7 cellular contexts compared by ENCODE assay signal in the genomic region with DNA sequence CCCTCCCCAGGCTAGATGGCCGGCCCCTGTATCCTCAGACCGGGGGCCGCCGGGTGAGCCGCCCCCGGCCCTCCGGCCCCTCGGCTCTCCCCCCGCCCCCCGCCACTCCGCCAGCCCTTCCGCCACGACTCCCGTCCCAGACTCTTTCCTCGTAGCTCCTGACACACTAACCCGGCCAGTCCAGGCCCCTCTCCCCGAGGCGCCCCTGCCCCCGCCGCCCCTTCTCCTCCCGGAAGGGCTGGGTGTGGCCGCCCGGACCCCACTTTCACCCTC. TPM values are rescaled to one million over a fixed set of nuclear protein-coding genes. Genes with fewer than 3 reads are reported as not detected.
DNase-seq lines count a peak whose midpoint lies in the region.

No MANE protein-coding gene starts in this region.

- peak overlapping the region; percentile 84 to 98 for H3K4me3 ChIP-seq in stomach smooth muscle (ENCODE audit: low read length in 2 of 2)

- H3K27ac ChIP-seq in stomach smooth muscle (ENCODE audit: low read length): peak overlapping the region; percentile 98

- peaks cover 25% of the 10 kb centered on the region for H3K27me3 Mint-ChIP-seq in activated naive CD8-positive, alpha-beta T cell treated with anti-CD3 and anti-CD28 coated beads for 36 hours
- peaks cover 7 to 32% (median 17%) of the 10 kb centered on the region in 3 donors for H3K27me3 Mint-ChIP-seq in immature natural killer cell (ENCODE audit: low read depth in 3 of 3)

- H3K9me3 Mint-ChIP-seq in activated naive CD8-positive, alpha-beta T cell treated with anti-CD3 and anti-CD28 coated beads for 36 hours: no peaks in the 10 kb centered on the region
- H3K9me3 Mint-ChIP-seq in immature natural killer cell: no peaks in the 10 kb centered on the region

- H3K4me1 ChIP-seq in stomach smooth muscle (ENCODE audit: control insufficient read depth, insufficient read depth, low read length): peaks cover 57% of the 10 kb centered on the region

- H3K4me3 Mint-ChIP-seq in activated naive CD8-positive, alpha-beta T cell treated with anti-CD3 and anti-CD28 coated beads for 36 hours: peak overlapping the region; percentile 92
- H3K4me3 Mint-ChIP-seq in immature natural killer cell: peak overlapping the region; percentile 93 to 98 (median 96)

- peaks cover 27% of the 10 kb centered on the region for H3K4me1 Mint-ChIP-seq in activated naive CD8-positive, alpha-beta T cell treated with anti-CD3 and anti-CD28 coated beads for 36 hours
- H3K4me1 Mint-ChIP-seq in immature natural killer cell: peaks cover 36 to 47% of the 10 kb centered on the region in 2 donors

- H3K27ac Mint-ChIP-seq in activated naive CD8-positive, alpha-beta T cell treated with anti-CD3 and anti-CD28 coated beads for 36 hours: peak overlapping the region; percentile 67
- H3K27ac Mint-ChIP-seq in immature natural killer cell: peak overlapping the region in 5 of 6 donors; percentile 48 to 99 (median 87)

- no peaks in the 10 kb centered on the region for H3K36me3 Mint-ChIP-seq in activated naive CD8-positive, alpha-beta T cell treated with anti-CD3 and anti-CD28 coated beads for 36 hours
- H3K36me3 Mint-ChIP-seq in immature natural killer cell: peaks cover 12 to 21% (median 16%) of the 10 kb centered on the region in 3 donors

- H3K36me3 ChIP-seq in stomach smooth muscle (ENCODE audit: control insufficient read depth in 2 of 2, insufficient read depth in 2 of 2, low read length in 2 of 2): peaks cover 20 to 24% of the 10 kb centered on the region in 2 donors

- no peaks in the 10 kb centered on the region for H3K27me3 ChIP-seq in stomach smooth muscle (ENCODE audit: control insufficient read depth in 1 of 2, insufficient read depth in 2 of 2, low read length in 2 of 2)

- no peaks in the 10 kb centered on the region for H3K9me3 ChIP-seq in stomach smooth muscle (ENCODE audit: control insufficient read depth in 2 of 2, low read length in 2 of 2)

- peak; percentile 68 for DNase-seq in HK-2 (ENCODE audit: unreplicated experiment)
- no peak for DNase-seq in activated naive CD8-positive, alpha-beta T cell treated with anti-CD3 and anti-CD28 coated beads for 36 hours
- no peak for DNase-seq in immature natural killer cell
- no peak for DNase-seq in DMS53 (lab: John Stamatoyannopoulos, UW)
- DNase-seq in AML-193 (lab: John Stamatoyannopoulos, UW): no peak
- no peak for DNase-seq in dedifferentiated amniotic fluid mesenchymal stem cell (ENCODE audit: extremely low spot score)

- peak overlapping the region; percentile 86 to 95 for H3K9ac ChIP-seq in stomach smooth muscle (ENCODE audit: low read length in 2 of 2)

RNA-seq across cellular contexts. Expression of a gene that starts 5.6 kb away (rescaled TPM):
- total RNA-seq in activated naive CD8-positive, alpha-beta T cell treated with anti-CD3 and anti-CD28 coated beads for 36 hours: under 1 TPM; 0.04 to 0.06 TPM
- under 1 TPM in 1 of 3 donors, not detected in 2; 0.04 TPM for polyA plus RNA-seq in immature natural killer cell

RNA-seq across cellular contexts. Expression of a gene that starts 8.8 kb away (rescaled TPM):
- 10 to 100 TPM; 15.2 to 15.5 TPM for total RNA-seq in activated naive CD8-positive, alpha-beta T cell treated with anti-CD3 and anti-CD28 coated beads for 36 hours
- 10 to 100 TPM in 1 of 3 donors, 1 to 10 TPM in 2; 5.8 to 27.2 (median 6.4) TPM for polyA plus RNA-seq in immature natural killer cell

RNA-seq across cellular contexts. Expression of a gene that starts 26.9 kb away (rescaled TPM):
- under 1 TPM; 0.08 to 0.12 TPM for total RNA-seq in activated naive CD8-positive, alpha-beta T cell treated with anti-CD3 and anti-CD28 coated beads for 36 hours
- under 1 TPM in 1 of 3 donors, not detected in 2; 0.76 TPM for polyA plus RNA-seq in immature natural killer cell

RNA-seq across cellular contexts. Expression of a gene that starts 31.1 kb away (rescaled TPM):
- 100 to 1,000 TPM; 418 to 428 TPM for total RNA-seq in activated naive CD8-positive, alpha-beta T cell treated with anti-CD3 and anti-CD28 coated beads for 36 hours
- 100 to 1,000 TPM in 1 of 3 donors, 10 to 100 TPM in 2; 57.0 to 198 (median 84.1) TPM for polyA plus RNA-seq in immature natural killer cell

RNA-seq across cellular contexts. Expression of a gene that starts 46.1 kb away (rescaled TPM):
- 1 to 10 TPM; 1.8 to 4.4 TPM for total RNA-seq in activated naive CD8-positive, alpha-beta T cell treated with anti-CD3 and anti-CD28 coated beads for 36 hours
- 1 to 10 TPM; 2.1 to 9.6 (median 3.3) TPM for polyA plus RNA-seq in immature natural killer cell
